ENCODE assay signal across 25 cellular contexts in genomic region chr4:84894621-84895020, GRCh38.
A peak's percentile ranks its signal among the peaks of the same experiment; 100 is the strongest.
DNase-seq lines count a peak whose midpoint lies in the region; ATAC-seq and TF ChIP-seq lines count a peak whose summit lies in the region.
"Had no signal": no experiment of that assay in that cellular context is flagged by ENCODE, and none has a peak within 500 bp of the region (broad histone marks: within the 10 kb centered on the region; RNA-seq: fewer than 3 reads in every experiment).

No MANE protein-coding gene starts in this region.

- ATAC-seq in GM18498 (IDR thresholded peaks at IDR 0.05; ENCODE audit: unreplicated experiment) = no peak
- ATAC-seq: K562, PC-3, Right ventricle myocardium inferior, SK-N-SH treated with all-trans-retinoic acid at 6 μM for 48 hours had no signal

- H3K4me1 Mint-ChIP-seq in nephron = peaks cover 10% of the 10 kb centered on the region

- peaks cover 0 to 13% (median 6%) of the 10 kb centered on the region in 4 donors for H3K36me3 ChIP-seq in esophagus muscularis mucosa
- H3K36me3 ChIP-seq: MG63 had no signal

- H3K36me3 Mint-ChIP-seq in nephron (ENCODE audit: low read depth) = peaks cover 28% of the 10 kb centered on the region

- H3K4me3 Mint-ChIP-seq in nephron = no peak overlapping the region
- H3K4me3 Mint-ChIP-seq: CD4-positive, alpha-beta T cell had no signal

- no peak for TF ChIP-seq CTCF in 22Rv1 (IDR thresholded peaks at IDR 0.05)
- TF ChIP-seq CTCF in VCaP (conservative IDR thresholded peaks at IDR 0.05) = no peak
- TF ChIP-seq CTCF in nephron (IDR thresholded peaks at IDR 0.05; ENCODE audit: unreplicated experiment in 3 of 3) = no peak
- TF ChIP-seq CTCF in esophagus muscularis mucosa (IDR thresholded peaks at IDR 0.05) = no peak

- H3K27ac ChIP-seq in 22Rv1 = peak overlapping the region; percentile 35
- H3K27ac ChIP-seq in VCaP = peak overlapping the region; percentile 54
- no peak overlapping the region for H3K27ac ChIP-seq in esophagus muscularis mucosa (replicated peaks in 1 of 4)
- H3K27ac ChIP-seq: BLaER1, GM23248, SJCRH30 had no signal

- 97% methylated on average over 10 of the region's 10 CpGs for WGBS in esophagus muscularis mucosa

- peaks cover 0 to 8% (median 5%) of the 10 kb centered on the region in 4 donors for H3K4me1 ChIP-seq in esophagus muscularis mucosa
- H3K4me1 ChIP-seq: BLaER1, SJCRH30 had no signal

- intact Hi-C loops in esophagus muscularis mucosa (cut with DNase I) = no loop called here

- H3K27me3 ChIP-seq in esophagus muscularis mucosa = no peaks in the 10 kb centered on the region
- H3K27me3 ChIP-seq: BLaER1, MG63, SJCRH30 had no signal

- H3K27ac Mint-ChIP-seq in nephron = peak overlapping the region in 2 of 3 experiments; percentile 76 to 91
- H3K27ac Mint-ChIP-seq: CD4-positive, alpha-beta T cell had no signal

- TF ChIP-seq POLR2A in esophagus muscularis mucosa (IDR thresholded peaks at IDR 0.05; ENCODE audit: low read depth) = no peak

- H3K9me3 ChIP-seq in esophagus muscularis mucosa = no peaks in the 10 kb centered on the region
- H3K9me3 ChIP-seq: BLaER1, MG63, SJCRH30 had no signal

- no peaks in the 10 kb centered on the region for H3K9me3 Mint-ChIP-seq in nephron
- H3K9me3 Mint-ChIP-seq: CD4-positive, alpha-beta T cell had no signal

- H3K4me3 ChIP-seq in esophagus muscularis mucosa = no peak overlapping the region
- H3K4me3 ChIP-seq: BLaER1, GM23248, K562, MG63, SJCRH30 had no signal

- H3K27me3 Mint-ChIP-seq in nephron (ENCODE audit: low read depth) = no peaks in the 10 kb centered on the region
- H3K27me3 Mint-ChIP-seq: CD4-positive, alpha-beta T cell had no signal

- DNase-seq in left kidney (ENCODE audit: low read depth, low spot score) (peak; percentile 59), NCI-H524 (lab: John Stamatoyannopoulos, UW) (no peak), esophagus muscularis mucosa (ENCODE audit: extremely low spot score) (no peak), NCI-H446 treated with DMSO at 0.1 percent for 48 hours (lab: John Stamatoyannopoulos, UW) (no peak)
- DNase-seq: CD4-positive, alpha-beta T cell; GM23248; H7; MG63; NCI-H1105 treated with DMSO at 0.1 percent for 48 hours; NCI-H146; NCI-H2029 treated with DMSO at 0.1 percent for 48 hours; NCI-H2171; NCI-H345; NCI-H524 treated with DMSO at 0.1 percent for 48 hours; NCI-H774; PC-3; SJCRH30 had no signal

- no peak for TF ChIP-seq EP300 in esophagus muscularis mucosa (IDR thresholded peaks at IDR 0.05)

Comparison
In these comparisons a context has a peak if more than half of its experiments do, and no peak if none do; other contexts are left out.
1. H3K27ac ChIP-seq: peak in 22Rv1 (single experiment) and VCaP (single experiment); none in esophagus muscularis mucosa (0 of 4).